In the genomic region with DNA sequence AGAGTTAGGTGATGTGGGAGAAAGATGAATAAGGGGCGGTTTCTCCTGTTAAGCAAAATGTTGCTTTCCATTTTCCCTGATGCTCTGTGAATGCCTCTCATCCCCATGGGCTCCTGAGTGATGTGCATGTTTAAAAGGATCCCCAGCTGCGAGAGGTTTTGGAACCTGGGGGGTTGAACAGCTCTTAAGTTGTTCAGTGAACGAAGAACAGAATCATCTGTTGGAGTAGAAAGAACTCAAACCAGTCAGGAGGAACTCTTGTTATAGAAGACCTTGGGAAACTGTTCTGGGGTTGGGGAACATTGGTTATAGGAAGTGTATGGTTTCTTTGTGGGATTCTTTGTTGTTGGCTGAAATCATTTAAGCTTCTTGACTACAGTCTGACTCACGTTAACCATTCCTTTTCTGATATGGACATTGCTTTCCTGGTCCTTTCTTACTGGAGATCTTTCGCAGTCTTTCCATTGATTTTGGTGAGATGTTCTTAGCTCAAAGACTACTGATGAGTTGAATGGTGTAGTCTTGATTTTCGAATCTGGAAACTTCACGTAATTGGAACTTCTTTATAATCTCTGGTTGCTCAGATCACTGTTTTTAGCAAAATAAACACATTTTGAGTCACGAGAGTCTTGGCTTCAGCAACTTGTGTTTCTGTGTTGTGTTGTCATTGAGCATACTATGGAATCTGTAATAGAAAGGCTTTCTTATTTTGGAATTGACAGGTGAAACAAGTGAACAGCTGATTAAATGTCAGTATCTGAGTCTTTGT, we compare ENCODE assay signal across 8 cellular contexts. TPM values are rescaled to one million over a fixed set of nuclear protein-coding genes. Genes with fewer than 3 reads are reported as not detected.
A peak's percentile ranks its signal among the peaks of the same experiment; 100 is the strongest.
DNase-seq lines count a peak whose midpoint lies in the region; ATAC-seq and TF ChIP-seq lines count a peak whose summit lies in the region.

No MANE protein-coding gene starts in this region.

- H2AK5ac ChIP-seq in H9 (ENCODE audit: insufficient read length, low read length), result peak overlapping the region; percentile 41

- H3K4me3 Mint-ChIP-seq in H9 (peak overlapping the region; percentile 90 to 95), WTC11 (peak overlapping the region; percentile 95)

- H3K27me3 Mint-ChIP-seq in H9 (ENCODE audit: low read depth), result no peaks in the 10 kb centered on the region
- no peaks in the 10 kb centered on the region for H3K27me3 Mint-ChIP-seq in WTC11 (ENCODE audit: low read depth)

- peak overlapping the region; percentile 97 for H3K56ac ChIP-seq in H9 (ENCODE audit: insufficient read length, low read depth, low read length)

- peak overlapping the region; percentile 70 for H3K4me2 ChIP-seq in H9 (ENCODE audit: insufficient read depth, insufficient read length, low read length)

- no peaks in the 10 kb centered on the region for H3K9me3 Mint-ChIP-seq in H9
- H3K9me3 Mint-ChIP-seq in WTC11, result no peaks in the 10 kb centered on the region

- peak overlapping the region; percentile 96 for H3K18ac ChIP-seq in H9 (ENCODE audit: insufficient read length, low read depth, low read length)

- H3K4me3 ChIP-seq in A673 (ENCODE audit: low read depth, low read length, poor library complexity, severe bottlenecking), result peak overlapping the region; percentile 65
- peak overlapping the region; percentile 84 to 90 (median 85) for H3K4me3 ChIP-seq in skeletal muscle tissue (ENCODE audit: low read length in 3 of 3)

- ATAC-seq in WTC11, result no peak

- intact Hi-C loops in A673 (cut with micrococcal nuclease; ENCODE audit: unreplicated experiment), result no loop called here

- H3K36me3 ChIP-seq in A673 (ENCODE audit: insufficient read depth, low read length, poor library complexity, severe bottlenecking) (no peaks in the 10 kb centered on the region), skeletal muscle tissue (ENCODE audit: control insufficient read depth in 3 of 3, insufficient read depth in 3 of 3, low read length in 3 of 3) (no peaks in the 10 kb centered on the region)

- H4K5ac ChIP-seq in H9 (ENCODE audit: insufficient read length, low read depth, low read length), result peak overlapping the region; percentile 98

- H4K8ac ChIP-seq in H9 (replicated peaks; ENCODE audit: insufficient read length, low read depth, low read length), result peak overlapping the region; percentile 74

- no peaks in the 10 kb centered on the region for H3K27me3 ChIP-seq in A673 (replicated peaks; ENCODE audit: insufficient read depth, low read depth, low read length, poor library complexity)
- H3K27me3 ChIP-seq in H9 (ENCODE audit: insufficient read depth, low read length), result no peaks in the 10 kb centered on the region
- no peaks in the 10 kb centered on the region for H3K27me3 ChIP-seq in skeletal muscle tissue (ENCODE audit: control insufficient read depth in 3 of 3, insufficient read depth in 3 of 3, low read length in 3 of 3)

- no peak overlapping the region for H2BK15ac ChIP-seq in H9 (ENCODE audit: low read depth, low read length)

- CTCF ChIA-PET in A673 (lab: Charles Lee) (interaction anchor here (0.6 to 1.4 kb wide), 2 partner anchors 41 to 203 kb away, joined by 3 to 7 read pairs; no protein-coding TSS in a partner anchor), WTC11 (lab: Charles Lee) (interaction anchor here (1.0 to 1.6 kb wide), 7 partner anchors 13 to 214 kb away, joined by 3 to 6 read pairs (median 3); no protein-coding TSS in a partner anchor)

- peak overlapping the region; percentile 67 for H3T11ph ChIP-seq in H9 (ENCODE audit: low read length)

- TSS peak; percentile 56 for BruUV-seq in A673 (replicated peaks; lab: Mats Ljungman, UMichigan)

- peak overlapping the region; percentile 81 for H2BK5ac ChIP-seq in H9 (ENCODE audit: insufficient read length, low read length)

- no peak overlapping the region for H2BK20ac ChIP-seq in H9 (ENCODE audit: low read depth, low read length, poor library complexity, severe bottlenecking)

- H3K9me3 ChIP-seq in A673 (ENCODE audit: low read depth, low read length, poor library complexity, severe bottlenecking) (no peaks in the 10 kb centered on the region), H9 (ENCODE audit: control insufficient read depth, low read depth, low read length) (no peaks in the 10 kb centered on the region), skeletal muscle tissue (ENCODE audit: control insufficient read depth in 3 of 3, low read length in 3 of 3) (no peaks in the 10 kb centered on the region)

- peaks cover 3% of the 10 kb centered on the region for H3K79me1 ChIP-seq in H9 (ENCODE audit: insufficient read depth, low read depth, low read length, poor library complexity, severe bottlenecking)

- H3K4me1 Mint-ChIP-seq in H9 (peaks cover 29 to 33% of the 10 kb centered on the region in 2 experiments), WTC11 (peaks cover 31% of the 10 kb centered on the region)

- peaks cover 24% of the 10 kb centered on the region; the same call in 1 of the 2 replicates for H3K79me2 ChIP-seq in H9 (ENCODE audit: insufficient read depth, low read length)

- H3K23ac ChIP-seq in H9 (ENCODE audit: insufficient read length, low read depth, low read length), result no peak overlapping the region

- H3K23me2 ChIP-seq in H9 (ENCODE audit: insufficient read length, low read depth, low read length, poor library complexity, severe bottlenecking), result peaks cover 13% of the 10 kb centered on the region

- H3K9ac ChIP-seq in H9 (ENCODE audit: extremely low read depth, insufficient read length, low read length) (peak overlapping the region; percentile 98), skeletal muscle tissue (ENCODE audit: low read depth in 1 of 3, low read length in 3 of 3) (peak overlapping the region; percentile 94 to 96 (median 95))

- H3K4me1 ChIP-seq in A673 (ENCODE audit: insufficient read depth, low read length, poor library complexity, severe bottlenecking), result peaks cover 18% of the 10 kb centered on the region
- peaks cover 2% of the 10 kb centered on the region; the same call in 1 of the 2 replicates for H3K4me1 ChIP-seq in H9 (ENCODE audit: insufficient read depth, low read length)
- peaks cover 28 to 37% (median 33%) of the 10 kb centered on the region in 3 donors for H3K4me1 ChIP-seq in skeletal muscle tissue (ENCODE audit: control insufficient read depth in 3 of 3, insufficient read depth in 3 of 3, low read length in 3 of 3)

- H2BK120ac ChIP-seq in H9 (ENCODE audit: low read depth, low read length, poor library complexity, severe bottlenecking), result peak overlapping the region; percentile 97

- H3K27ac Mint-ChIP-seq in H9, result peak overlapping the region; percentile 99 to 100 (median 99)
- peak overlapping the region; percentile 100 for H3K27ac Mint-ChIP-seq in WTC11

- POLR2A ChIA-PET in A673 (lab: Charles Lee; ENCODE audit: low non-redundant PET) (interaction anchor here (0.6 kb wide), 1 partner anchor 53 kb away, joined by 4 read pairs; no protein-coding TSS in a partner anchor), WTC11 (lab: Charles Lee) (interaction anchor here (0.6 to 2.2 kb wide), 5 partner anchors 10 to 567 kb away, joined by 3 to 13 read pairs (median 4); partner anchors contain the start of gene WBP2)

- peak overlapping the region; percentile 99; the same call in 1 of the 2 replicates for H3K14ac ChIP-seq in H9 (ENCODE audit: insufficient read depth, low read length)

- TF ChIP-seq CTCF in A673 (conservative IDR thresholded peaks at IDR 0.05; ENCODE audit: low read depth, low read length) (no peak), H9 (conservative IDR thresholded peaks at IDR 0.05) (no peak), WTC11 (IDR thresholded peaks at IDR 0.05) (no peak)

- H3K27ac ChIP-seq in A673 (ENCODE audit: low read depth, low read length, poor library complexity, severe bottlenecking), result peak overlapping the region; percentile 97
- H3K27ac ChIP-seq in H9 (ENCODE audit: insufficient read length, low read depth, low read length), result peak overlapping the region; percentile 86
- peak overlapping the region; percentile 98 for H3K27ac ChIP-seq in skeletal muscle tissue (ENCODE audit: low read depth, low read length)

- H3K36me3 Mint-ChIP-seq in H9 (ENCODE audit: insufficient read depth in 1 of 3, low read depth in 3 of 3) (peaks cover 2 to 7% (median 7%) of the 10 kb centered on the region in 3 experiments; a peak in 6 of 7 replicates), WTC11 (peaks cover 5% of the 10 kb centered on the region; the same call in 1 of the 2 replicates)

- DNase-seq in A673 (ENCODE audit: low spot score) (no peak), H9 (no peak), WTC11 (ENCODE audit: low spot score) (no peak), glomerular visceral epithelial cell (ENCODE audit: extremely low spot score) (peak; percentile 32), COLO668 (lab: John Stamatoyannopoulos, UW; ENCODE audit: unreplicated experiment) (no peak), epidermal melanocyte (ENCODE audit: insufficient read length, low spot score) (no peak), SW480 (ENCODE audit: low spot score) (no peak)

- peak overlapping the region; percentile 5 for H2BK12ac ChIP-seq in H9 (ENCODE audit: insufficient read length, low read depth, low read length)

- no CpG with 5 or more reads among the region's 8 CpGs for WGBS in H9 (ENCODE audit: extremely low coverage, insufficient read length, low lambda C conversion rate)

- H4K91ac ChIP-seq in H9 (ENCODE audit: insufficient read length, low read depth, low read length), result peak overlapping the region; percentile 88

- H3K4ac ChIP-seq in H9 (ENCODE audit: low read depth, low read length), result peak overlapping the region; percentile 36; the same call in 1 of the 2 replicates

- H4K20me1 ChIP-seq in H9 (ENCODE audit: control insufficient read depth, insufficient read depth, insufficient read length), result no peaks in the 10 kb centered on the region

- no peak overlapping the region for H2AFZ ChIP-seq in H9 (ENCODE audit: low read length)

TF ChIP-seq in WTC11, 78 proteins besides CTCF, POLR2A, EP300 and RAD21:
- no peak for TF ChIP-seq TCF7 (CRISPR knock-in tag; IDR thresholded peaks at IDR 0.05; ENCODE audit: low read depth)
- no peak for TF ChIP-seq JAZF1 (CRISPR knock-in tag; IDR thresholded peaks at IDR 0.05)
- TF ChIP-seq GTF2I (CRISPR knock-in tag; conservative IDR thresholded peaks at IDR 0.05), result no peak
- TF ChIP-seq EMX1 (CRISPR knock-in tag; IDR thresholded peaks at IDR 0.05), result no peak
- TF ChIP-seq ETV6 (CRISPR knock-in tag; IDR thresholded peaks at IDR 0.05), result no peak
- TF ChIP-seq HMGA2 (CRISPR knock-in tag; IDR thresholded peaks at IDR 0.05), result no peak

RNA-seq across cellular contexts. Expression of gene UNK, which starts 1.3 kb away (rescaled TPM):
- total RNA-seq in A673 (2021) (53.2 and 60.0 TPM in 2 replicates), H9 (2021) (35.6 and 36.4 TPM in 2 replicates), WTC11 (2021) (35.0 to 37.8 TPM (median 35.4 TPM) in 3 replicates), skeletal muscle tissue (15.7 TPM)

RNA-seq across cellular contexts. Expression of gene GALK1, which starts 21.0 kb away (rescaled TPM):
- total RNA-seq in A673 (2021) (18.3 and 29.7 TPM in 2 replicates), H9 (2021) (36.7 and 38.4 TPM in 2 replicates), WTC11 (2021) (42.2 to 49.9 TPM (median 49.4 TPM) in 3 replicates), skeletal muscle tissue (29.2 TPM)

RNA-seq across cellular contexts. Expression of gene UNC13D, which starts 58.2 kb away (rescaled TPM):
- total RNA-seq in A673 (2021) (0.37 and 2.2 TPM in 2 replicates), H9 (2021) (6.3 and 6.8 TPM in 2 replicates), WTC11 (2021) (12.1 to 13.8 TPM (median 13.1 TPM) in 3 replicates), skeletal muscle tissue (1.6 TPM)
